ENCODE assay signal across 1 cellular context in the genomic region with DNA sequence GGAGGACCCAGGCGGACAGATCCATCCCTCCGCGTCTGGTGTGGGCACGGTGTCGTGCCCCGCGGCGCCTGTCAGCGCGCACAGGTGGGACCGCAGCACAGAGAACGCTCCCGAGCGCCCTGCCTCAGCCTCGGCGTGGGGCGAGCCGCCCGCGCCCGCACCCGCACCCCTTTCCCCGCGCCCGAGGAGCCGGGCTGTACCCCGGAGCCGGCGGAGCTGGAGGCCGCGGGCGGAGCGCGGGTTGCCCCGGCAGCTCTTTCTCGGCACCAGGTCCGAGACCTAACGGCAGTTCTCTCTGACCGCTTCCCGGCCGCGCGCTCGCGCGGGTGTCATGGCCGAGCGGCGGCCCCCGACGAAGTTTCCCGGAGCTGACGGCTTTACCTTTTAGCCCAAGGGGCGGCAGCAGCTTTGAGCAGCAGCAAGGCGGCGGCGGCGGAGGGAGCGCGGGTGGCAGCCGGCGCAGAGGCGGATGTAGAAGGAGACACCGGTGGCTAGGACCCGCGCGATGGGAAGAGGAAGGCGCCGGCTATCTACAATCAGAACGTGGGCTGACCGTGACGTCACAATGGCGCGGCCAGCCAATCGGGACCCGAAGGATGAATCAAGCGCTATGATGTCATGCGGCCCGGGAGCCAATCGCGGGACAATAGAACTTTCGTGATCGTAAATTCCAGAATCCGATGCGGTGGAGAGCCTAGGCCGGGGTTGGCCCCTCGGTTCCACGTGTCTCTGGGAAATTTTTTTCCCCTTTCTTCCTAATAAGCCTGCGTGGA.
A peak's percentile ranks its signal among the peaks of the same experiment; 100 is the strongest.
TF ChIP-seq lines count a peak whose summit lies in the region.

A gene with protein sequence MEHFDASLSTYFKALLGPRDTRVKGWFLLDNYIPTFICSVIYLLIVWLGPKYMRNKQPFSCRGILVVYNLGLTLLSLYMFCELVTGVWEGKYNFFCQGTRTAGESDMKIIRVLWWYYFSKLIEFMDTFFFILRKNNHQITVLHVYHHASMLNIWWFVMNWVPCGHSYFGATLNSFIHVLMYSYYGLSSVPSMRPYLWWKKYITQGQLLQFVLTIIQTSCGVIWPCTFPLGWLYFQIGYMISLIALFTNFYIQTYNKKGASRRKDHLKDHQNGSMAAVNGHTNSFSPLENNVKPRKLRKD (minus strand): TSS at position 515 of the 773 bp plus-strand sequence. CDS start 53,251 bp downstream, outside the sequence.

TF ChIP-seq in HepG2, 621 proteins besides CTCF, POLR2A, EP300 and RAD21 (continued from another document):
- TF ChIP-seq, protein P1, sequence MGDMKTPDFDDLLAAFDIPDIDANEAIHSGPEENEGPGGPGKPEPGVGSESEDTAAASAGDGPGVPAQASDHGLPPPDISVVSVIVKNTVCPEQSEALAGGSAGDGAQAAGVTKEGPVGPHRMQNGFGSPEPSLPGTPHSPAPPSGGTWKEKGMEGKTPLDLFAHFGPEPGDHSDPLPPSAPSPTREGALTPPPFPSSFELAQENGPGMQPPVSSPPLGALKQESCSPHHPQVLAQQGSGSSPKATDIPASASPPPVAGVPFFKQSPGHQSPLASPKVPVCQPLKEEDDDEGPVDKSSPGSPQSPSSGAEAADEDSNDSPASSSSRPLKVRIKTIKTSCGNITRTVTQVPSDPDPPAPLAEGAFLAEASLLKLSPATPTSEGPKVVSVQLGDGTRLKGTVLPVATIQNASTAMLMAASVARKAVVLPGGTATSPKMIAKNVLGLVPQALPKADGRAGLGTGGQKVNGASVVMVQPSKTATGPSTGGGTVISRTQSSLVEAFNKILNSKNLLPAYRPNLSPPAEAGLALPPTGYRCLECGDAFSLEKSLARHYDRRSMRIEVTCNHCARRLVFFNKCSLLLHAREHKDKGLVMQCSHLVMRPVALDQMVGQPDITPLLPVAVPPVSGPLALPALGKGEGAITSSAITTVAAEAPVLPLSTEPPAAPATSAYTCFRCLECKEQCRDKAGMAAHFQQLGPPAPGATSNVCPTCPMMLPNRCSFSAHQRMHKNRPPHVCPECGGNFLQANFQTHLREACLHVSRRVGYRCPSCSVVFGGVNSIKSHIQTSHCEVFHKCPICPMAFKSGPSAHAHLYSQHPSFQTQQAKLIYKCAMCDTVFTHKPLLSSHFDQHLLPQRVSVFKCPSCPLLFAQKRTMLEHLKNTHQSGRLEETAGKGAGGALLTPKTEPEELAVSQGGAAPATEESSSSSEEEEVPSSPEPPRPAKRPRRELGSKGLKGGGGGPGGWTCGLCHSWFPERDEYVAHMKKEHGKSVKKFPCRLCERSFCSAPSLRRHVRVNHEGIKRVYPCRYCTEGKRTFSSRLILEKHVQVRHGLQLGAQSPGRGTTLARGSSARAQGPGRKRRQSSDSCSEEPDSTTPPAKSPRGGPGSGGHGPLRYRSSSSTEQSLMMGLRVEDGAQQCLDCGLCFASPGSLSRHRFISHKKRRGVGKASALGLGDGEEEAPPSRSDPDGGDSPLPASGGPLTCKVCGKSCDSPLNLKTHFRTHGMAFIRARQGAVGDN (CRISPR knock-in tag; IDR thresholded peaks at IDR 0.05), result peak; percentile 93
- TF ChIP-seq, protein P2, sequence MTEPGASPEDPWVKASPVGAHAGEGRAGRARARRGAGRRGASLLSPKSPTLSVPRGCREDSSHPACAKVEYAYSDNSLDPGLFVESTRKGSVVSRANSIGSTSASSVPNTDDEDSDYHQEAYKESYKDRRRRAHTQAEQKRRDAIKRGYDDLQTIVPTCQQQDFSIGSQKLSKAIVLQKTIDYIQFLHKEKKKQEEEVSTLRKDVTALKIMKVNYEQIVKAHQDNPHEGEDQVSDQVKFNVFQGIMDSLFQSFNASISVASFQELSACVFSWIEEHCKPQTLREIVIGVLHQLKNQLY (CRISPR knock-in tag; IDR thresholded peaks at IDR 0.05), result peak; percentile 35; the same call in 1 of the 2 replicates
- TF ChIP-seq MTA1 (CRISPR knock-in tag; IDR thresholded peaks at IDR 0.05; ENCODE audit: borderline replicate concordance) (peak; percentile 84), REXO4 (CRISPR knock-in tag; IDR thresholded peaks at IDR 0.05; ENCODE audit: borderline replicate concordance) (no peak), SSRP1 (CRISPR knock-in tag; IDR thresholded peaks at IDR 0.05) (no peak), ETV5 (CRISPR knock-in tag; IDR thresholded peaks at IDR 0.05; ENCODE audit: borderline replicate concordance) (peak; percentile 16), ZNF777 (CRISPR knock-in tag; IDR thresholded peaks at IDR 0.05) (peak; percentile 75; the same call in 1 of the 2 replicates), ZNF207 (IDR thresholded peaks at IDR 0.05; ENCODE audit: borderline replicate concordance) (no peak), ZNF7 (CRISPR knock-in tag; IDR thresholded peaks at IDR 0.05) (0 out of 2 replicates have a peak, but pooled peaks have one; percentile 22), ZNF430 (CRISPR knock-in tag; IDR thresholded peaks at IDR 0.05) (peak; percentile 62), GFI1 (CRISPR knock-in tag; IDR thresholded peaks at IDR 0.05; ENCODE audit: borderline replicate concordance) (peak; percentile 62; the same call in 1 of the 2 replicates), SETDB1 (CRISPR knock-in tag; IDR thresholded peaks at IDR 0.05; ENCODE audit: borderline replicate concordance) (no peak), NFYC (CRISPR knock-in tag; IDR thresholded peaks at IDR 0.05) (peak; percentile 96), CEBPB (IDR thresholded peaks at IDR 0.05; ENCODE audit: borderline replicate concordance, low read depth, low read length) (no peak; the same call in 1 of the 2 replicates), JARID2 (CRISPR knock-in tag; IDR thresholded peaks at IDR 0.05; ENCODE audit: insufficient replicate concordance) (peak; percentile 38), ZNF577 (CRISPR knock-in tag; IDR thresholded peaks at IDR 0.05; ENCODE audit: borderline replicate concordance, low read depth) (no peak), RARA (CRISPR knock-in tag; IDR thresholded peaks at IDR 0.05) (no peak), ZNF747 (CRISPR knock-in tag; IDR thresholded peaks at IDR 0.05; ENCODE audit: borderline replicate concordance) (0 out of 2 replicates have a peak, but pooled peaks have one; percentile 26), KMT2A (CRISPR knock-in tag; IDR thresholded peaks at IDR 0.05) (peak; percentile 87), ZNF891 (CRISPR knock-in tag; IDR thresholded peaks at IDR 0.05) (peak; percentile 81), ZNF83 (CRISPR knock-in tag; IDR thresholded peaks at IDR 0.05; ENCODE audit: borderline replicate concordance) (no peak), FIP1L1 (IDR thresholded peaks at IDR 0.05; ENCODE audit: borderline replicate concordance, insufficient read depth, low read depth, low read length) (no peak), ZNF543 (CRISPR knock-in tag; IDR thresholded peaks at IDR 0.05) (peak; percentile 81; the same call in 1 of the 2 replicates), SOX6 (IDR thresholded peaks at IDR 0.05) (no peak), SOX6 (CRISPR knock-in tag; IDR thresholded peaks at IDR 0.05) (peak; percentile 75), ZNF34 (CRISPR knock-in tag; IDR thresholded peaks at IDR 0.05; ENCODE audit: borderline replicate concordance) (no peak), FOXK1 (CRISPR knock-in tag; IDR thresholded peaks at IDR 0.05; ENCODE audit: borderline replicate concordance, low read depth) (0 out of 2 replicates have a peak, but pooled peaks have one; percentile 5), ZSCAN30 (CRISPR knock-in tag; IDR thresholded peaks at IDR 0.05) (no peak)
- TF ChIP-seq, protein P3, sequence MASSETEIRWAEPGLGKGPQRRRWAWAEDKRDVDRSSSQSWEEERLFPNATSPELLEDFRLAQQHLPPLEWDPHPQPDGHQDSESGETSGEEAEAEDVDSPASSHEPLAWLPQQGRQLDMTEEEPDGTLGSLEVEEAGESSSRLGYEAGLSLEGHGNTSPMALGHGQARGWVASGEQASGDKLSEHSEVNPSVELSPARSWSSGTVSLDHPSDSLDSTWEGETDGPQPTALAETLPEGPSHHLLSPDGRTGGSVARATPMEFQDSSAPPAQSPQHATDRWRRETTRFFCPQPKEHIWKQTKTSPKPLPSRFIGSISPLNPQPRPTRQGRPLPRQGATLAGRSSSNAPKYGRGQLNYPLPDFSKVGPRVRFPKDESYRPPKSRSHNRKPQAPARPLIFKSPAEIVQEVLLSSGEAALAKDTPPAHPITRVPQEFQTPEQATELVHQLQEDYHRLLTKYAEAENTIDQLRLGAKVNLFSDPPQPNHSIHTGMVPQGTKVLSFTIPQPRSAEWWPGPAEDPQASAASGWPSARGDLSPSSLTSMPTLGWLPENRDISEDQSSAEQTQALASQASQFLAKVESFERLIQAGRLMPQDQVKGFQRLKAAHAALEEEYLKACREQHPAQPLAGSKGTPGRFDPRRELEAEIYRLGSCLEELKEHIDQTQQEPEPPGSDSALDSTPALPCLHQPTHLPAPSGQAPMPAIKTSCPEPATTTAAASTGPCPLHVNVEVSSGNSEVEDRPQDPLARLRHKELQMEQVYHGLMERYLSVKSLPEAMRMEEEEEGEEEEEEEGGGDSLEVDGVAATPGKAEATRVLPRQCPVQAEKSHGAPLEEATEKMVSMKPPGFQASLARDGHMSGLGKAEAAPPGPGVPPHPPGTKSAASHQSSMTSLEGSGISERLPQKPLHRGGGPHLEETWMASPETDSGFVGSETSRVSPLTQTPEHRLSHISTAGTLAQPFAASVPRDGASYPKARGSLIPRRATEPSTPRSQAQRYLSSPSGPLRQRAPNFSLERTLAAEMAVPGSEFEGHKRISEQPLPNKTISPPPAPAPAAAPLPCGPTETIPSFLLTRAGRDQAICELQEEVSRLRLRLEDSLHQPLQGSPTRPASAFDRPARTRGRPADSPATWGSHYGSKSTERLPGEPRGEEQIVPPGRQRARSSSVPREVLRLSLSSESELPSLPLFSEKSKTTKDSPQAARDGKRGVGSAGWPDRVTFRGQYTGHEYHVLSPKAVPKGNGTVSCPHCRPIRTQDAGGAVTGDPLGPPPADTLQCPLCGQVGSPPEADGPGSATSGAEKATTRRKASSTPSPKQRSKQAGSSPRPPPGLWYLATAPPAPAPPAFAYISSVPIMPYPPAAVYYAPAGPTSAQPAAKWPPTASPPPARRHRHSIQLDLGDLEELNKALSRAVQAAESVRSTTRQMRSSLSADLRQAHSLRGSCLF (CRISPR knock-in tag; IDR thresholded peaks at IDR 0.05; ENCODE audit: borderline replicate concordance), result peak; percentile 95
- TF ChIP-seq, protein P4, sequence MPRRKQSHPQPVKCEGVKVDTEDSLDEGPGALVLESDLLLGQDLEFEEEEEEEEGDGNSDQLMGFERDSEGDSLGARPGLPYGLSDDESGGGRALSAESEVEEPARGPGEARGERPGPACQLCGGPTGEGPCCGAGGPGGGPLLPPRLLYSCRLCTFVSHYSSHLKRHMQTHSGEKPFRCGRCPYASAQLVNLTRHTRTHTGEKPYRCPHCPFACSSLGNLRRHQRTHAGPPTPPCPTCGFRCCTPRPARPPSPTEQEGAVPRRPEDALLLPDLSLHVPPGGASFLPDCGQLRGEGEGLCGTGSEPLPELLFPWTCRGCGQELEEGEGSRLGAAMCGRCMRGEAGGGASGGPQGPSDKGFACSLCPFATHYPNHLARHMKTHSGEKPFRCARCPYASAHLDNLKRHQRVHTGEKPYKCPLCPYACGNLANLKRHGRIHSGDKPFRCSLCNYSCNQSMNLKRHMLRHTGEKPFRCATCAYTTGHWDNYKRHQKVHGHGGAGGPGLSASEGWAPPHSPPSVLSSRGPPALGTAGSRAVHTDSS (CRISPR knock-in tag; conservative IDR thresholded peaks at IDR 0.05), result no peak
- TF ChIP-seq, protein P5, sequence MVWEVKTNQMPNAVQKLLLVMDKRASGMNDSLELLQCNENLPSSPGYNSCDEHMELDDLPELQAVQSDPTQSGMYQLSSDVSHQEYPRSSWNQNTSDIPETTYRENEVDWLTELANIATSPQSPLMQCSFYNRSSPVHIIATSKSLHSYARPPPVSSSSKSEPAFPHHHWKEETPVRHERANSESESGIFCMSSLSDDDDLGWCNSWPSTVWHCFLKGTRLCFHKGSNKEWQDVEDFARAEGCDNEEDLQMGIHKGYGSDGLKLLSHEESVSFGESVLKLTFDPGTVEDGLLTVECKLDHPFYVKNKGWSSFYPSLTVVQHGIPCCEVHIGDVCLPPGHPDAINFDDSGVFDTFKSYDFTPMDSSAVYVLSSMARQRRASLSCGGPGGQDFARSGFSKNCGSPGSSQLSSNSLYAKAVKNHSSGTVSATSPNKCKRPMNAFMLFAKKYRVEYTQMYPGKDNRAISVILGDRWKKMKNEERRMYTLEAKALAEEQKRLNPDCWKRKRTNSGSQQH (CRISPR knock-in tag; IDR thresholded peaks at IDR 0.05; ENCODE audit: low read depth), result peak; percentile 76; the same call in 1 of the 2 replicates
- TF ChIP-seq, protein P6, sequence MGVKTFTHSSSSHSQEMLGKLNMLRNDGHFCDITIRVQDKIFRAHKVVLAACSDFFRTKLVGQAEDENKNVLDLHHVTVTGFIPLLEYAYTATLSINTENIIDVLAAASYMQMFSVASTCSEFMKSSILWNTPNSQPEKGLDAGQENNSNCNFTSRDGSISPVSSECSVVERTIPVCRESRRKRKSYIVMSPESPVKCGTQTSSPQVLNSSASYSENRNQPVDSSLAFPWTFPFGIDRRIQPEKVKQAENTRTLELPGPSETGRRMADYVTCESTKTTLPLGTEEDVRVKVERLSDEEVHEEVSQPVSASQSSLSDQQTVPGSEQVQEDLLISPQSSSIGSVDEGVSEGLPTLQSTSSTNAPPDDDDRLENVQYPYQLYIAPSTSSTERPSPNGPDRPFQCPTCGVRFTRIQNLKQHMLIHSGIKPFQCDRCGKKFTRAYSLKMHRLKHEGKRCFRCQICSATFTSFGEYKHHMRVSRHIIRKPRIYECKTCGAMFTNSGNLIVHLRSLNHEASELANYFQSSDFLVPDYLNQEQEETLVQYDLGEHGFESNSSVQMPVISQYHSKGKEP (CRISPR knock-in tag; IDR thresholded peaks at IDR 0.05), result no peak
- TF ChIP-seq, protein P7, sequence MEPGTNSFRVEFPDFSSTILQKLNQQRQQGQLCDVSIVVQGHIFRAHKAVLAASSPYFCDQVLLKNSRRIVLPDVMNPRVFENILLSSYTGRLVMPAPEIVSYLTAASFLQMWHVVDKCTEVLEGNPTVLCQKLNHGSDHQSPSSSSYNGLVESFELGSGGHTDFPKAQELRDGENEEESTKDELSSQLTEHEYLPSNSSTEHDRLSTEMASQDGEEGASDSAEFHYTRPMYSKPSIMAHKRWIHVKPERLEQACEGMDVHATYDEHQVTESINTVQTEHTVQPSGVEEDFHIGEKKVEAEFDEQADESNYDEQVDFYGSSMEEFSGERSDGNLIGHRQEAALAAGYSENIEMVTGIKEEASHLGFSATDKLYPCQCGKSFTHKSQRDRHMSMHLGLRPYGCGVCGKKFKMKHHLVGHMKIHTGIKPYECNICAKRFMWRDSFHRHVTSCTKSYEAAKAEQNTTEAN (CRISPR knock-in tag; conservative IDR thresholded peaks at IDR 0.05), result peak; percentile 67; the same call in 1 of the 2 replicates
- TF ChIP-seq, protein P8, sequence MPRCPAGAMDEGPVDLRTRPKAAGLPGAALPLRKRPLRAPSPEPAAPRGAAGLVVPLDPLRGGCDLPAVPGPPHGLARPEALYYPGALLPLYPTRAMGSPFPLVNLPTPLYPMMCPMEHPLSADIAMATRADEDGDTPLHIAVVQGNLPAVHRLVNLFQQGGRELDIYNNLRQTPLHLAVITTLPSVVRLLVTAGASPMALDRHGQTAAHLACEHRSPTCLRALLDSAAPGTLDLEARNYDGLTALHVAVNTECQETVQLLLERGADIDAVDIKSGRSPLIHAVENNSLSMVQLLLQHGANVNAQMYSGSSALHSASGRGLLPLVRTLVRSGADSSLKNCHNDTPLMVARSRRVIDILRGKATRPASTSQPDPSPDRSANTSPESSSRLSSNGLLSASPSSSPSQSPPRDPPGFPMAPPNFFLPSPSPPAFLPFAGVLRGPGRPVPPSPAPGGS (CRISPR knock-in tag; IDR thresholded peaks at IDR 0.05), result peak; percentile 14; the same call in 1 of the 2 replicates
- TF ChIP-seq, protein P9, sequence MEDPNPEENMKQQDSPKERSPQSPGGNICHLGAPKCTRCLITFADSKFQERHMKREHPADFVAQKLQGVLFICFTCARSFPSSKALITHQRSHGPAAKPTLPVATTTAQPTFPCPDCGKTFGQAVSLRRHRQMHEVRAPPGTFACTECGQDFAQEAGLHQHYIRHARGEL (CRISPR knock-in tag; IDR thresholded peaks at IDR 0.05), result no peak; the same call in 1 of the 2 replicates
